In the genomic region with DNA sequence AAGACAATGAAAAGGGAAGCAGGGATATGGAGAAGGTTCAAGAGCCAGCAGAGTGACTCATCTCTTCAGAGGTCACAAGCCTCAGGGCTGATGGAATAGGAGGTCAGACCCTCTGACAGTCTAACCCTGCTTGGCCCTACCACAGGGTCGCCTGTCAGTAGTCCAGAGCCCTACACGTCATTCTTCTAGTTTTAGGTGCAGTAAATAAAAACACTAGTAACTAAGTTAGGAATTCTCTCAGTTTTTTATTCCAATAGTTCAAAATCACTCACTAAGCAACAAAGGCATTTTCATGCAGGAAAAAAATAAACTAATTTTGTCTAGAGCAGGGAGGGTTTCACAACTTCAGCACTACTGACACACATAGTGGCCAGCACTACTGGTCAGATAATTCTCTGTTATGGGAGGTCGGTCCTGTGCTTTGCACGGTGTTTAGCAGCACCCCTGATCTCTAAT, we compare ENCODE assay signal across 9 cellular contexts. TPM values are rescaled to one million over a fixed set of nuclear protein-coding genes. Genes with fewer than 3 reads are reported as not detected.
DNase-seq lines count a peak whose midpoint lies in the region; ATAC-seq lines count a peak whose summit lies in the region.
"Had no signal": no experiment of that assay in that cellular context is flagged by ENCODE, and none has a peak within 500 bp of the region (broad histone marks: within the 10 kb centered on the region; RNA-seq: fewer than 3 reads in every experiment).

No MANE protein-coding gene starts in this region.

- DNase-seq in iris pigment epithelial cell (ENCODE audit: low read depth) (peak; percentile 57), NCI-H2029 (lab: John Stamatoyannopoulos, UW) (no peak), NCI-H1417 (lab: John Stamatoyannopoulos, UW) (no peak), RKO (ENCODE audit: low spot score) (no peak)
- no peak for DNase-seq in stimulated activated naive CD8-positive, alpha-beta T cell treated with anti-CD3 and anti-CD28 coated beads, Interleukin-15, Interleukin-2, amounts not matched to agents 100 U/mL and 50 U/mL, for 24 hours
- DNase-seq in activated CD4-positive, alpha-beta T cell treated with anti-CD3 and anti-CD28 coated beads, Interleukin-2, amount 10 ng/mL, durations not matched to agents 7 days and 5 days: no peak
- DNase-seq: NCI-H187 treated with DMSO at 0.1 percent for 48 hours had no signal

- H3K4me1 ChIP-seq in HUES6 (ENCODE audit: control insufficient read depth, insufficient read depth, low read length): peaks cover 36% of the 10 kb centered on the region

- no peak overlapping the region for H3K9ac ChIP-seq in HUES6 (ENCODE audit: low read length)

- peaks cover 64% of the 10 kb centered on the region for H3K36me3 Mint-ChIP-seq in activated T-helper 17 cell treated with anti-CD3 and anti-CD28 coated beads, Interleukin-2, amount 50 U/mL, for 72 hours (ENCODE audit: low read depth)
- H3K36me3 Mint-ChIP-seq in activated CD4-positive, alpha-beta T cell treated with anti-CD3 and anti-CD28 coated beads, Interleukin-2, amount 10 ng/mL, durations not matched to agents 7 days and 5 days (ENCODE audit: low read depth): peaks cover 31% of the 10 kb centered on the region

- H3K4me1 Mint-ChIP-seq in activated T-helper 17 cell treated with anti-CD3 and anti-CD28 coated beads, Interleukin-2, amount 50 U/mL, for 72 hours: peaks cover 73% of the 10 kb centered on the region
- peaks cover 80% of the 10 kb centered on the region for H3K4me1 Mint-ChIP-seq in activated CD4-positive, alpha-beta T cell treated with anti-CD3 and anti-CD28 coated beads, Interleukin-2, amount 10 ng/mL, durations not matched to agents 7 days and 5 days

- H3K4me3 Mint-ChIP-seq in activated T-helper 17 cell treated with anti-CD3 and anti-CD28 coated beads, Interleukin-2, amount 50 U/mL, for 72 hours: peak overlapping the region; percentile 52
- H3K4me3 Mint-ChIP-seq in activated CD4-positive, alpha-beta T cell treated with anti-CD3 and anti-CD28 coated beads, Interleukin-2, amount 10 ng/mL, durations not matched to agents 7 days and 5 days: no peak overlapping the region

- CTCF ChIA-PET in activated CD4-positive, alpha-beta T cell treated with anti-CD3 and anti-CD28 coated beads, Interleukin-2, amount 10 ng/mL, durations not matched to agents 7 days and 5 days (lab: Charles Lee): interaction anchor here (0.6 to 1.2 kb wide), 2 partner anchors 10 to 22 kb away, joined by 3 to 6 read pairs; no protein-coding TSS in a partner anchor

- H3K36me3 ChIP-seq in HUES6 (ENCODE audit: control insufficient read depth, insufficient read depth, low read length): no peaks in the 10 kb centered on the region

- H3K27ac ChIP-seq in HUES6 (ENCODE audit: low read depth, low read length): peak overlapping the region; percentile 5; the same call in 1 of the 2 replicates

- H3K9me3 ChIP-seq in HUES6 (ENCODE audit: control insufficient read depth, insufficient read depth, low read depth, low read length): no peaks in the 10 kb centered on the region

- no peaks in the 10 kb centered on the region for H3K9me3 Mint-ChIP-seq in activated T-helper 17 cell treated with anti-CD3 and anti-CD28 coated beads, Interleukin-2, amount 50 U/mL, for 72 hours
- no peaks in the 10 kb centered on the region for H3K9me3 Mint-ChIP-seq in activated CD4-positive, alpha-beta T cell treated with anti-CD3 and anti-CD28 coated beads, Interleukin-2, amount 10 ng/mL, durations not matched to agents 7 days and 5 days

- no peak for ATAC-seq in activated T-helper 17 cell treated with anti-CD3 and anti-CD28 coated beads, Interleukin-2, amount 50 U/mL, for 72 hours (replicated peaks)
- ATAC-seq in stimulated activated naive CD8-positive, alpha-beta T cell treated with anti-CD3 and anti-CD28 coated beads, Interleukin-15, Interleukin-2, amounts not matched to agents 100 U/mL and 50 U/mL, for 24 hours: peak; percentile 41

- peak overlapping the region; percentile 85 for H3K27ac Mint-ChIP-seq in activated T-helper 17 cell treated with anti-CD3 and anti-CD28 coated beads, Interleukin-2, amount 50 U/mL, for 72 hours
- no peak overlapping the region for H3K27ac Mint-ChIP-seq in activated CD4-positive, alpha-beta T cell treated with anti-CD3 and anti-CD28 coated beads, Interleukin-2, amount 10 ng/mL, durations not matched to agents 7 days and 5 days

- no peak overlapping the region for H3K4me3 ChIP-seq in HUES6 (ENCODE audit: low read depth, low read length)

- no peaks in the 10 kb centered on the region for H3K27me3 ChIP-seq in HUES6 (ENCODE audit: control insufficient read depth, insufficient read depth, low read length)

- POLR2A ChIA-PET in activated CD4-positive, alpha-beta T cell treated with anti-CD3 and anti-CD28 coated beads, Interleukin-2, amount 10 ng/mL, durations not matched to agents 7 days and 5 days (lab: Charles Lee): no interaction called here

- no peaks in the 10 kb centered on the region for H3K27me3 Mint-ChIP-seq in activated T-helper 17 cell treated with anti-CD3 and anti-CD28 coated beads, Interleukin-2, amount 50 U/mL, for 72 hours
- H3K27me3 Mint-ChIP-seq in activated CD4-positive, alpha-beta T cell treated with anti-CD3 and anti-CD28 coated beads, Interleukin-2, amount 10 ng/mL, durations not matched to agents 7 days and 5 days: no peaks in the 10 kb centered on the region

RNA-seq across cellular contexts. Expression of gene FOXO1, which starts 27.2 kb away (rescaled TPM):
- 10 to 100 TPM; 32.0 to 48.9 TPM for total RNA-seq in activated T-helper 17 cell treated with anti-CD3 and anti-CD28 coated beads, Interleukin-2, amount 50 U/mL, for 72 hours
- total RNA-seq in activated CD4-positive, alpha-beta T cell treated with anti-CD3 and anti-CD28 coated beads, Interleukin-2, amount 10 ng/mL, durations not matched to agents 7 days and 5 days: 10 to 100 TPM; 40.3 to 46.5 TPM
